ENCODE assay signal across 16 cellular contexts in the genomic region with DNA sequence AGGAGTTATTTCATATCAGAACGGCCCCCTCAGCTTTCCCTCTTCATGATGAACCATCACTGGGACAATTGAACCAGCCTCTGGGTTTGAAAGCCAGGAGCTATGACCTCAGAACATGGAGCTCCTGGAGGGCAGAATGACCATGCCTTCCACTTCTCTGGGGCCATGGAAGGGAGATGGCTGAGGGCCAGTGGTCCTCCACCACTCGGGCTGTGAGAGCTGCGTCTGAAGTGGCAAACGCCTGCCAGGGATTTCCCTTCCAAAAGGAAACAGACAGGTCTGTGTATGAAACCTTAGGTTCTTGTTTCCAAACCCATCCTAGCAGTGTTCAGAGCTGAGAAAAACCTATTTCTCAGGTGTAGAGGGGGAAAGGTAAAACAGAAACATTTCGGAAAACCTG. TPM values are rescaled to one million over a fixed set of nuclear protein-coding genes. Genes with fewer than 3 reads are reported as not detected.
DNase-seq lines count a peak whose midpoint lies in the region; ATAC-seq, FAIRE-seq and TF ChIP-seq lines count a peak whose summit lies in the region.
"Had no signal": no experiment of that assay in that cellular context is flagged by ENCODE, and none has a peak within 500 bp of the region (broad histone marks: within the 10 kb centered on the region; RNA-seq: fewer than 3 reads in every experiment).

No MANE protein-coding gene starts in this region.

- peaks cover 38% of the 10 kb centered on the region for H3K36me3 ChIP-seq in PC-3 (ENCODE audit: low read depth, low read length)
- H3K36me3 ChIP-seq in keratinocyte (ENCODE audit: control insufficient read depth in 2 of 2, extremely low read depth in 1 of 2, insufficient read depth in 2 of 2, low read length in 2 of 2) = peaks cover 24 to 27% of the 10 kb centered on the region in 2 experiments
- H3K36me3 ChIP-seq in vagina = no peaks in the 10 kb centered on the region
- H3K36me3 ChIP-seq in mesenchymal stem cell (ENCODE audit: control insufficient read depth in 1 of 2, insufficient read depth in 2 of 2, low read depth in 1 of 2, low read length in 2 of 2) = no peaks in the 10 kb centered on the region

- WGBS in mesenchymal stem cell = 79% methylated on average over 5 of the region's 5 CpGs

- intact Hi-C loops in PC-3 (cut with micrococcal nuclease) = no loop called here
- intact Hi-C loops in vagina (cut with DNase I) = no loop called here

- no peak overlapping the region for H2AK5ac ChIP-seq in mesenchymal stem cell (ENCODE audit: low read length, severe bottlenecking)

- H3K27ac ChIP-seq in PC-3 (ENCODE audit: low read length) (peak overlapping the region; percentile 89), keratinocyte (ENCODE audit: control insufficient read depth, insufficient read depth, low read length) (peak overlapping the region; percentile 99), vagina (peak overlapping the region; percentile 93), mesenchymal stem cell (ENCODE audit: low read length, poor library complexity, severe bottlenecking) (no peak overlapping the region)

- peaks cover 89% of the 10 kb centered on the region for H3K79me2 ChIP-seq in PC-3 (ENCODE audit: low read length)
- peaks cover 69% of the 10 kb centered on the region for H3K79me2 ChIP-seq in keratinocyte (ENCODE audit: control insufficient read depth, insufficient read depth, low read length)

- no peak overlapping the region for H3K4ac ChIP-seq in mesenchymal stem cell (ENCODE audit: low read depth in 1 of 2, low read length in 2 of 2)

- H3K9ac ChIP-seq in PC-3 (ENCODE audit: low read length) (no peak overlapping the region), keratinocyte (ENCODE audit: control insufficient read depth, extremely low read depth, insufficient read depth, low read length) (peak overlapping the region; percentile 10), mesenchymal stem cell (ENCODE audit: low read length) (no peak overlapping the region)

- H3K9me3 ChIP-seq in PC-3 (ENCODE audit: low read length) (no peaks in the 10 kb centered on the region), keratinocyte (ENCODE audit: control insufficient read depth, low read depth, low read length) (no peaks in the 10 kb centered on the region), vagina (no peaks in the 10 kb centered on the region), mesenchymal stem cell (ENCODE audit: control insufficient read depth, low read length) (no peaks in the 10 kb centered on the region)

- no peak overlapping the region for H2BK12ac ChIP-seq in mesenchymal stem cell (ENCODE audit: low read length in 2 of 2)

- H2BK120ac ChIP-seq in mesenchymal stem cell (ENCODE audit: low read depth, low read length) = no peak overlapping the region

- H3K18ac ChIP-seq in mesenchymal stem cell (ENCODE audit: low read depth in 1 of 2, low read length in 2 of 2) = no peak overlapping the region

- H2BK15ac ChIP-seq in mesenchymal stem cell (ENCODE audit: low read depth, poor library complexity, severe bottlenecking) = no peak overlapping the region

- no peaks in the 10 kb centered on the region for H3K9me2 ChIP-seq in PC-3 (replicated peaks; ENCODE audit: low read length)

- H3K4me1 ChIP-seq in PC-3 (ENCODE audit: insufficient read depth, low read length) (peaks cover 54% of the 10 kb centered on the region), keratinocyte (ENCODE audit: control insufficient read depth, extremely low read depth, insufficient read depth, low read length) (peaks cover 87% of the 10 kb centered on the region), vagina (peaks cover 73% of the 10 kb centered on the region), mesenchymal stem cell (ENCODE audit: control insufficient read depth, insufficient read depth, low read depth, low read length) (peaks cover 3% of the 10 kb centered on the region)

- DNase-seq in NCI-H510A treated with DMSO at 0.1 percent for 48 hours (lab: John Stamatoyannopoulos, UW) (peak; percentile 29), NCI-H510A (lab: John Stamatoyannopoulos, UW) (no peak), PC-3 (no peak), keratinocyte (ENCODE audit: low read depth, low spot score) (no peak), vagina (ENCODE audit: extremely low spot score in 2 of 2) (no peak), mesenchymal stem cell (no peak)
- DNase-seq in activated CD4-positive, alpha-beta T cell treated with anti-CD3 and anti-CD28 coated beads, Interleukin-2, amount 50 U/mL, for 1 hour = no peak
- DNase-seq: DMS 273 treated with DMSO at 0.1 percent for 48 hours, KBM-7, NCI-H446 treated with DMSO at 0.1 percent for 48 hours, NCI-H82, SIG-M5 had no signal

- H3K4me2 ChIP-seq in PC-3 (ENCODE audit: low read length) = no peak overlapping the region
- peak overlapping the region; percentile 33 for H3K4me2 ChIP-seq in keratinocyte (ENCODE audit: control insufficient read depth, extremely low read depth, insufficient read depth, low read depth, low read length)
- no peak overlapping the region for H3K4me2 ChIP-seq in mesenchymal stem cell (ENCODE audit: low read length, poor library complexity, severe bottlenecking)

- H3K9me1 ChIP-seq in keratinocyte (ENCODE audit: control insufficient read depth, extremely low read depth, insufficient read depth, low read length) = no peaks in the 10 kb centered on the region

- CTCF ChIA-PET in PC-3 (lab: Charles Lee) = no interaction called here

- TF ChIP-seq CTCF in PC-3 (conservative IDR thresholded peaks at IDR 0.05; ENCODE audit: low read depth, low read length) = no peak
- no peak for TF ChIP-seq CTCF in keratinocyte (optimal IDR thresholded peaks at IDR 0.05 in 1 of 3, IDR thresholded peaks at IDR 0.05 in 1 of 3, conservative IDR thresholded peaks at IDR 0.05 in 1 of 3; ENCODE audit: extremely low read depth in 1 of 3, insufficient read depth in 2 of 3, low read length in 3 of 3)
- no peak for TF ChIP-seq CTCF in vagina (IDR thresholded peaks at IDR 0.05)

- no peak overlapping the region for H3K14ac ChIP-seq in mesenchymal stem cell (ENCODE audit: low read length in 2 of 2)

- POLR2A ChIA-PET in PC-3 (lab: Charles Lee; ENCODE audit: unreplicated experiment) = no interaction called here

- no peak overlapping the region for H2BK5ac ChIP-seq in mesenchymal stem cell (ENCODE audit: low read depth, low read length, poor library complexity, severe bottlenecking)

- BruUV-seq in PC-3 (replicated peaks; lab: Mats Ljungman, UMichigan) = no TSS peak

- H4K8ac ChIP-seq in mesenchymal stem cell (ENCODE audit: low read length) = no peak overlapping the region

- ATAC-seq in PC-3 (no peak), HG02885 (IDR thresholded peaks at IDR 0.05; ENCODE audit: poor library complexity, unreplicated experiment) (no peak)

- dilution Hi-C loops in keratinocyte (cut with MboI; ENCODE audit: extremely low pct_ligation_motif_present, low sequenced_read_pairs) = loop anchor here (10.0 kb wide), 1 partner anchor 81 kb away; no protein-coding TSS in a partner anchor

- H3K79me1 ChIP-seq in mesenchymal stem cell (replicated peaks; ENCODE audit: low read length, poor library complexity, severe bottlenecking) = no peaks in the 10 kb centered on the region

- FAIRE-seq in keratinocyte (lab: Jason Lieb, UNC) = peak; percentile 68
- FAIRE-seq: A204.1 had no signal

- H4K20me1 ChIP-seq in PC-3 (ENCODE audit: low read length) (peaks cover 9% of the 10 kb centered on the region; the same call in 1 of the 2 replicates), keratinocyte (ENCODE audit: control insufficient read depth, extremely low read depth, insufficient read depth, low read length) (no peaks in the 10 kb centered on the region)

- H2AFZ ChIP-seq in PC-3 (ENCODE audit: low read length) = no peak overlapping the region
- H2AFZ ChIP-seq in keratinocyte (ENCODE audit: control insufficient read depth, low read length) = no peak overlapping the region
- H2AFZ ChIP-seq in mesenchymal stem cell (ENCODE audit: low read depth, low read length) = no peak overlapping the region

- no peaks in the 10 kb centered on the region for H3K27me3 ChIP-seq in PC-3 (ENCODE audit: low read length)
- no peaks in the 10 kb centered on the region for H3K27me3 ChIP-seq in keratinocyte (ENCODE audit: control insufficient read depth, extremely low read depth, insufficient read depth, low read length)
- no peaks in the 10 kb centered on the region for H3K27me3 ChIP-seq in vagina
- H3K27me3 ChIP-seq in mesenchymal stem cell (ENCODE audit: control insufficient read depth in 1 of 2, insufficient read depth in 1 of 2, low read length in 2 of 2) = peaks cover 48 to 76% of the 10 kb centered on the region in 2 experiments

- H3K4me3 ChIP-seq in PC-3 (ENCODE audit: low read length) (no peak overlapping the region), keratinocyte (ENCODE audit: control insufficient read depth in 2 of 3, extremely low read depth in 1 of 3, insufficient read depth in 2 of 3, low read depth in 1 of 3, low read length in 3 of 3) (no peak overlapping the region), vagina (no peak overlapping the region), mesenchymal stem cell (ENCODE audit: insufficient read depth in 1 of 2, low read depth in 1 of 2, low read length in 2 of 2) (no peak overlapping the region)

- H4K91ac ChIP-seq in mesenchymal stem cell (ENCODE audit: low read length) = no peak overlapping the region

- TF ChIP-seq POLR2A in vagina (IDR thresholded peaks at IDR 0.05) = no peak

- no peak overlapping the region for H3K23ac ChIP-seq in mesenchymal stem cell (ENCODE audit: low read length in 2 of 2)

- H3F3A ChIP-seq in PC-3 (ENCODE audit: low read length, unreplicated experiment) = peaks cover 14% of the 10 kb centered on the region

RNA-seq across cellular contexts. Expression of a gene that starts 22.5 kb away (rescaled TPM):
- total RNA-seq in PC-3 (2014; rRNA removed) (211 and 259 TPM in 2 replicates), vagina (409 TPM)
- polyA plus RNA-seq in keratinocyte = 163 to 301 TPM (median 169 TPM) in 3 replicates
- 262 TPM for polyA plus RNA-seq in keratinocyte (2011; ENCODE audit: low read depth)
- 168 and 222 TPM in 2 replicates for polyA plus RNA-seq in keratinocyte (2011; cell fraction: cytosol; rRNA removed)
- 418 and 503 TPM in 2 replicates for polyA plus RNA-seq in keratinocyte (2011; cell fraction: nucleus; rRNA removed)
- 160 and 587 TPM in 2 replicates for polyA plus RNA-seq in keratinocyte (2012; ENCODE audit: low replicate concordance)
- polyA minus RNA-seq in keratinocyte = 263 to 433 TPM (median 366 TPM) in 3 replicates
- polyA minus RNA-seq in keratinocyte (2011; cell fraction: cytosol; rRNA and poly(A)+ RNA removed) = 238 TPM
- polyA minus RNA-seq in keratinocyte (2011; cell fraction: nucleus; rRNA and poly(A)+ RNA removed) = 239 and 304 TPM in 2 replicates
- not detected for polyA plus RNA-seq in mesenchymal stem cell (2013, experiment 1 of 2)
- not detected for polyA plus RNA-seq in mesenchymal stem cell (2013, experiment 2 of 2)
- total RNA-seq: H4 had no signal
- polyA plus RNA-seq: CD14-positive monocyte had no signal
